In genomic region chr11:121318848-121319834, GRCh38 we compare ENCODE assay signal across 8 cellular contexts. TPM values are rescaled to one million over a fixed set of nuclear protein-coding genes. Genes with fewer than 3 reads are reported as not detected.
DNase-seq lines count a peak whose midpoint lies in the region; TF ChIP-seq lines count a peak whose summit lies in the region.

No MANE protein-coding gene starts in this region.

- H3K4me3 ChIP-seq in AG10803 (ENCODE audit: low read length): no peak overlapping the region
- no peak overlapping the region for H3K4me3 ChIP-seq in GM12864 (ENCODE audit: low read depth, low read length)

- H3K27me3 Mint-ChIP-seq in endothelial cell (ENCODE audit: unreplicated experiment): no peaks in the 10 kb centered on the region
- no peaks in the 10 kb centered on the region for H3K27me3 Mint-ChIP-seq in activated T-cell treated with anti-CD3 and anti-CD28 coated beads, Interleukin-2, amount 50 U/mL, for 24 hours

- no peaks in the 10 kb centered on the region for H3K36me3 Mint-ChIP-seq in endothelial cell (ENCODE audit: low read depth, unreplicated experiment)
- no peaks in the 10 kb centered on the region for H3K36me3 Mint-ChIP-seq in activated T-cell treated with anti-CD3 and anti-CD28 coated beads, Interleukin-2, amount 50 U/mL, for 24 hours (ENCODE audit: low read depth)

- peak overlapping the region; percentile 97 for H3K27ac Mint-ChIP-seq in endothelial cell (ENCODE audit: unreplicated experiment)
- no peak overlapping the region for H3K27ac Mint-ChIP-seq in activated T-cell treated with anti-CD3 and anti-CD28 coated beads, Interleukin-2, amount 50 U/mL, for 24 hours

- H3K4me1 Mint-ChIP-seq in endothelial cell (ENCODE audit: unreplicated experiment): peaks cover 26% of the 10 kb centered on the region
- H3K4me1 Mint-ChIP-seq in activated T-cell treated with anti-CD3 and anti-CD28 coated beads, Interleukin-2, amount 50 U/mL, for 24 hours (ENCODE audit: low read depth): peaks cover 22% of the 10 kb centered on the region

- TF ChIP-seq CTCF in AG10803 (conservative IDR thresholded peaks at IDR 0.05; ENCODE audit: low read length) (peak; percentile 94), GM12864 (IDR thresholded peaks at IDR 0.05; ENCODE audit: low read depth, low read length, missing control alignments) (peak; percentile 80), endothelial cell (IDR thresholded peaks at IDR 0.05; ENCODE audit: unreplicated experiment) (peak; percentile 70)

- DNase-seq in AG10803 (ENCODE audit: low read depth) (peak; percentile 57), GM12864 (ENCODE audit: low read depth) (no peak), LHCN-M2 (ENCODE audit: low read depth) (peak; percentile 40), SK-MEL-5 (ENCODE audit: low read depth, low spot score) (peak; percentile 65), endothelial cell (ENCODE audit: low spot score) (peak; percentile 46), midbrain (lab: John Stamatoyannopoulos, UW) (peak; percentile 64), NK-92 (lab: John Stamatoyannopoulos, UW; ENCODE audit: unreplicated experiment) (no peak)
- DNase-seq in activated T-cell treated with anti-CD3 and anti-CD28 coated beads, Interleukin-2, amount 50 U/mL, for 24 hours: no peak

- in situ Hi-C loops in SK-MEL-5 (cut with HindIII; ENCODE audit: low pct_unique_long_range_greater_than_20kb, low sequenced_read_pairs): no loop called here

- no peaks in the 10 kb centered on the region for H3K9me3 Mint-ChIP-seq in endothelial cell (ENCODE audit: unreplicated experiment)
- no peaks in the 10 kb centered on the region for H3K9me3 Mint-ChIP-seq in activated T-cell treated with anti-CD3 and anti-CD28 coated beads, Interleukin-2, amount 50 U/mL, for 24 hours

- H3K4me3 Mint-ChIP-seq in endothelial cell (ENCODE audit: unreplicated experiment): no peak overlapping the region
- H3K4me3 Mint-ChIP-seq in activated T-cell treated with anti-CD3 and anti-CD28 coated beads, Interleukin-2, amount 50 U/mL, for 24 hours: no peak overlapping the region

RNA-seq across cellular contexts. Expression of gene SC5D, which starts 26.6 kb away (rescaled TPM):
- total RNA-seq in LHCN-M2 (2014; rRNA removed) (39.2 and 52.2 TPM in 2 replicates), endothelial cell (ENCODE audit: unreplicated experiment) (88.8 TPM)
- polyA plus RNA-seq in LHCN-M2 (2012): 67.6 TPM
- total RNA-seq in SK-MEL-5 (2014; rRNA removed; shearing (Covaris generic)): 40.4 and 44.9 TPM in 2 replicates
- polyA plus RNA-seq in SK-MEL-5 (2015; cell fraction: cytosol; rRNA removed): 31.8 and 38.6 TPM in 2 replicates
- 22.8 and 26.2 TPM in 2 replicates for polyA plus RNA-seq in SK-MEL-5 (2015; cell fraction: nucleus; rRNA removed)

Comparison
In these comparisons a context has a peak if more than half of its experiments do, and no peak if none do; other contexts are left out.
1. DNase-seq: peak in AG10803 (single experiment), LHCN-M2 (single experiment), SK-MEL-5 (single experiment), endothelial cell (single experiment) and midbrain (single experiment); none in GM12864 (single experiment), NK-92 (single experiment) and activated T-cell treated with anti-CD3 and anti-CD28 coated beads, Interleukin-2, amount 50 U/mL, for 24 hours (single experiment).
2. Peak in every context shown above with its lines, with median percentiles within 50 percentile points of each other: CTCF ChIP-seq.